ENCODE assay signal across 1 cellular context in the genomic region with DNA sequence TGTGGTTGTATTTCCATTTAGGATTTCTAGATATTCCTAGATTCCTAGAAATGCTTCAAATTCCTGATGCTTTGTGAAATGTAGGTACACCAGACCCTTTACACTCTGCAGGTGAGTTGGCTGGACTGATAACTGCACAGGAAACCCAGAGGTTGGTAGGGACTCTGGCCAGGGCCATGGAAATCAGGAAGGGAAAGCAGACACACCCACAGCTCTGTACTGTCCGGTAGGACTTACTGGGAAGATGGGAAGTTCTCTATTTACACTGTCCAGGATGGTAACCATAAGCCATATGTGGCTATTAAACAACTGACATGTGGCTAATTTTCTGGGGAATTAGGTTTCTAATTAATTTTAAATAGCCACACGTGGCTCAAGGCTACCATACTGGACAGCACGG.
TF ChIP-seq lines count a peak whose summit lies in the region.

No MANE protein-coding gene starts in this region.

TF ChIP-seq in SK-N-SH, 30 proteins besides CTCF, POLR2A, EP300 and RAD21:
- no peak for TF ChIP-seq SIN3A (IDR thresholded peaks at IDR 0.05; ENCODE audit: borderline replicate concordance, low read depth, low read length)
- no peak for TF ChIP-seq CHD2 (IDR thresholded peaks at IDR 0.05; ENCODE audit: low read length, partially characterized antibody)
- TF ChIP-seq TAF1 (IDR thresholded peaks at IDR 0.05; ENCODE audit: borderline replicate concordance, low read depth, low read length) = no peak
- TF ChIP-seq JUND (IDR thresholded peaks at IDR 0.05) = no peak
- no peak for TF ChIP-seq RFX5 (IDR thresholded peaks at IDR 0.05; ENCODE audit: low read length)
- no peak for TF ChIP-seq MXI1 (IDR thresholded peaks at IDR 0.05; ENCODE audit: low read depth, low read length)
- no peak for TF ChIP-seq FOXJ3 (CRISPR knock-in tag; IDR thresholded peaks at IDR 0.05)
- no peak for TF ChIP-seq TEAD4 (IDR thresholded peaks at IDR 0.05; ENCODE audit: borderline replicate concordance, insufficient read depth)
- TF ChIP-seq ELF1 (IDR thresholded peaks at IDR 0.05) = no peak
- TF ChIP-seq, protein P1, sequence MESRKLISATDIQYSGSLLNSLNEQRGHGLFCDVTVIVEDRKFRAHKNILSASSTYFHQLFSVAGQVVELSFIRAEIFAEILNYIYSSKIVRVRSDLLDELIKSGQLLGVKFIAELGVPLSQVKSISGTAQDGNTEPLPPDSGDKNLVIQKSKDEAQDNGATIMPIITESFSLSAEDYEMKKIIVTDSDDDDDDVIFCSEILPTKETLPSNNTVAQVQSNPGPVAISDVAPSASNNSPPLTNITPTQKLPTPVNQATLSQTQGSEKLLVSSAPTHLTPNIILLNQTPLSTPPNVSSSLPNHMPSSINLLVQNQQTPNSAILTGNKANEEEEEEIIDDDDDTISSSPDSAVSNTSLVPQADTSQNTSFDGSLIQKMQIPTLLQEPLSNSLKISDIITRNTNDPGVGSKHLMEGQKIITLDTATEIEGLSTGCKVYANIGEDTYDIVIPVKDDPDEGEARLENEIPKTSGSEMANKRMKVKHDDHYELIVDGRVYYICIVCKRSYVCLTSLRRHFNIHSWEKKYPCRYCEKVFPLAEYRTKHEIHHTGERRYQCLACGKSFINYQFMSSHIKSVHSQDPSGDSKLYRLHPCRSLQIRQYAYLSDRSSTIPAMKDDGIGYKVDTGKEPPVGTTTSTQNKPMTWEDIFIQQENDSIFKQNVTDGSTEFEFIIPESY (IDR thresholded peaks at IDR 0.05; ENCODE audit: borderline replicate concordance, low read depth) = no peak
- no peak for TF ChIP-seq TCF12 (IDR thresholded peaks at IDR 0.05)
- no peak for TF ChIP-seq GABPA (IDR thresholded peaks at IDR 0.05; ENCODE audit: low read depth)
- no peak for TF ChIP-seq IRF3 (IDR thresholded peaks at IDR 0.05; ENCODE audit: low read depth, low read length)
- TF ChIP-seq REST (IDR thresholded peaks at IDR 0.05; ENCODE audit: low read depth, low read length) = no peak
- TF ChIP-seq, protein P2, sequence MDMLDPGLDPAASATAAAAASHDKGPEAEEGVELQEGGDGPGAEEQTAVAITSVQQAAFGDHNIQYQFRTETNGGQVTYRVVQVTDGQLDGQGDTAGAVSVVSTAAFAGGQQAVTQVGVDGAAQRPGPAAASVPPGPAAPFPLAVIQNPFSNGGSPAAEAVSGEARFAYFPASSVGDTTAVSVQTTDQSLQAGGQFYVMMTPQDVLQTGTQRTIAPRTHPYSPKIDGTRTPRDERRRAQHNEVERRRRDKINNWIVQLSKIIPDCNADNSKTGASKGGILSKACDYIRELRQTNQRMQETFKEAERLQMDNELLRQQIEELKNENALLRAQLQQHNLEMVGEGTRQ (IDR thresholded peaks at IDR 0.05; ENCODE audit: borderline replicate concordance, low read depth, low read length) = no peak
- TF ChIP-seq NFIC (IDR thresholded peaks at IDR 0.05; ENCODE audit: borderline replicate concordance) = no peak
- TF ChIP-seq FOSL2 (IDR thresholded peaks at IDR 0.05; ENCODE audit: borderline replicate concordance, low read depth) = no peak
- no peak for TF ChIP-seq RXRA (IDR thresholded peaks at IDR 0.05; ENCODE audit: borderline replicate concordance, low read depth)
